ENCODE assay signal across 8 cellular contexts in the genomic region with DNA sequence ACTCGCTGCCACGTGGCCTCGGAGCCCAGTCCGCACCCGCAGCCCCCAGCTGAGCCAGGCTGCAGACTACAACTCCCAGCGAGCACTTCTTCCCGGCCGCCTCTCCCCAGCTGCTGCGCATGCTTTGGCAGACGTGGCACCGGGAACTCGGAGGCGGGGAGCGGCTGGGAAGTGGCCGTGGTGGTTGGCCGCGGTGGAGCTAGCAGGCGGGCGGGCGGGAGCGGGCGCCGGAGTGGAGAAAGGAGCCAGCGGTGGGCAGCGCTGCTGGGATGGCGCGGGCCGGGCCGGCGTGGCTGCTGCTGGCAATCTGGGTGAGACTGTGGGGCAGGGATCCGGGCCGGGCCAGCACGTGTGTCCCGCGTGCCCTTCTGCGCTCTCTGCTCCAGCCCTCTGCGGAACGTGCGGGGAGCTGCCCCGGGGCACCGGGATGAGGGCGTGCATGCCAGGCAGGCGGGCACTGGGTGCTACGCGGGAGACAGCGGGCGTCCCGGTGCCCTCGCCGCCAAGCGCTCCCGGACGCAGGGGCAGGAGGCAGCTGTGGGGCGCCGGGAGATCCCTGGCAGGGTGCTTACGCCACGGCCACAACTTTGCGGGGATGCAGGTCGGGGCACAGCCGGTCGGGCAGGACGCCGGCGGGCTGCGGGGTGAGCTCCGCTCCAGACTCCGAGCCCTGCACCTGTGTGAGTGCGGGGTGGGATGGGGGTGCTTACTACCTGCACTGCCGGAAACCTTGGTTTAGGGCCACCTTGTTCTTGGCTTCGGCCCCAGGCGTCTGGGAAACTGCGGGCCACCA. TPM values are rescaled to one million over a fixed set of nuclear protein-coding genes. Genes with fewer than 3 reads are reported as not detected.
DNase-seq lines count a peak whose midpoint lies in the region; ATAC-seq, FAIRE-seq and TF ChIP-seq lines count a peak whose summit lies in the region.

Gene PDIA5, plus strand, starts transcription at position 130 of the 793 bp plus-strand sequence. Its CDS starts 140 bp downstream, at position 270.

- peak within 1 kb of the TSS in 1 of 2 donors; percentile 6 for H3K27ac ChIP-seq in aorta (ENCODE audit: low read depth in 1 of 2, low read length in 2 of 2)

- no peaks in the 10 kb centered on the region for H3K36me3 ChIP-seq in aorta (ENCODE audit: control insufficient read depth in 1 of 2, insufficient read depth in 2 of 2, low read length in 1 of 2)

- peak; percentile 84 for DNase-seq in GM12891 (ENCODE audit: insufficient read length, low spot score)
- peak; percentile 64 for DNase-seq in NCI-H1436 treated with DMSO at 0.1 percent for 48 hours (lab: John Stamatoyannopoulos, UW)
- DNase-seq in T-helper 1 cell = peak in 3 of 5 donors; percentile 8 to 57 (median 9)
- peak; percentile 43 to 94 (median 86) for DNase-seq in anterior cingulate cortex (lab: John Stamatoyannopoulos, UW)
- DNase-seq in hepatic stellate cell (ENCODE audit: low spot score) = peak; percentile 97
- peak; percentile 89 for DNase-seq in putamen (ENCODE audit: low spot score)
- DNase-seq in aorta = peak; percentile 95 to 97

- WGBS in aorta, 2 donors = 0% methylated on average over 56 to 72 of the region's 72 CpGs

- H3K27me3 ChIP-seq in aorta (ENCODE audit: control insufficient read depth in 1 of 2, insufficient read depth in 2 of 2, low read length in 1 of 2) = no peaks in the 10 kb centered on the region

- no peaks in the 10 kb centered on the region for H3K9me3 ChIP-seq in aorta (ENCODE audit: control insufficient read depth, low read length)

- intact Hi-C loops in aorta (cut with DNase I) = no loop called here

- H3K4me1 ChIP-seq in aorta (ENCODE audit: control insufficient read depth in 1 of 2, insufficient read depth in 2 of 2, low read length in 2 of 2) = no peaks in the 10 kb centered on the region

- TF ChIP-seq POLR2A in GM12891 (IDR thresholded peaks at IDR 0.05; ENCODE audit: low read depth, low read length) = no peak; the same call in 1 of the 2 replicates

- peak within 1 kb of the TSS; percentile 29 to 64 for H3K4me3 ChIP-seq in aorta (ENCODE audit: low read length in 2 of 2)

- ATAC-seq in HG02763 (IDR thresholded peaks at IDR 0.05; ENCODE audit: unreplicated experiment) (peak; percentile 83), aorta (ENCODE audit: low FRiP score) (peak; percentile 96)

- peak; percentile 92 for FAIRE-seq in GM12891 (lab: Jason Lieb, UNC)

TF ChIP-seq in GM12891, 5 proteins besides CTCF, POLR2A, EP300 and RAD21:
- TF ChIP-seq SPI1 (IDR thresholded peaks at IDR 0.05; ENCODE audit: low read depth, low read length) = peak; percentile 32; the same call in 1 of the 2 replicates
- TF ChIP-seq TAF1 (IDR thresholded peaks at IDR 0.05; ENCODE audit: low read depth, low read length) = no peak

RNA-seq across cellular contexts. Expression of gene PDIA5, which starts in this region (rescaled TPM):
- 13.9 TPM for polyA plus RNA-seq in GM12891 (2012; ENCODE audit: low read depth, missing spikeins)
- 10 to 100 TPM; 38.4 to 50.4 TPM for total RNA-seq in aorta
- polyA plus RNA-seq in aorta = 10 to 100 TPM in 1 of 2 donors, 1 to 10 TPM in 1; 8.6 to 22.3 TPM

Comparison
In these comparisons a context has a peak if more than half of its experiments do, and no peak if none do; other contexts are left out.
1. DNase-seq: peak in every context shown above with its lines; median percentile 97 in hepatic stellate cell; 96 in aorta; 89 in putamen; 86 in anterior cingulate cortex; 84 in GM12891; 64 in NCI-H1436 treated with DMSO at 0.1 percent for 48 hours; 9 in T-helper 1 cell.